Comparison of ENCODE assay signal across 8 cellular contexts in the genomic region with DNA sequence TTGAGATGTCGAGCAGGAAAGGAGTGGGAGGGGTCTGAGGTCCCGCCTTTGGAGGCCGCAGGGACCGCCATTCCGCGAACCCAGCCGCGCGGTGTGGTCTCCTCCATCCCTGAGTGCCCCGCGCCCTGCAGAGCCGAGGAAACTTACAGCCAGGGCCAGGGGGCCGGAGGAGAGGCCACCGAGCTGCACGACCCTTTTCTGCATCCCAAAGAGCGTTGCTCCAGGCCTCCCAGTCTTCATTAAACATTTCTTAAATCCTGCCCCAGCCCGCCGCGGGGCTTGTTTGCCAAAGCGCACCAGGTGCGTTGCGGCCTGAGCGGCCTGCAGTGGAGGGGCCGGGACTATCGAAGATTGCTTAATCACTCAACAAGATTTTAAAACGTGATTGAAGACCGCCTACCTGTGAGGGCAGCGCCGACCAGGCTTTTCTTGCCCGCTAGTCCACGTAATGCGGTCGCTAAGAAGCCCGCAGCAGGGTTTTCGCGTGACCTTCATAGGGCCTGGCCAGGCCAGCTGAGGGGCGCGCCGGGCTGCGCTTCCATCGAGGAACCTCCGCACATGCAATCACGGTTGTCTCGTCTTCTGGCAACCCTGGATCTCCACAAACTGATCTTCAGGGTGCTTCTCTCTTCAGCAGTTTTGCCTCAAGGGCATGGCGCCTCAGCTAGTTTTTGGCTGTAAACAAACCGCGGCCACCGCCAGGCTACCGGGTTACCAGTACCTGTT. TPM values are rescaled to one million over a fixed set of nuclear protein-coding genes. Genes with fewer than 3 reads are reported as not detected.
A peak's percentile ranks its signal among the peaks of the same experiment; 100 is the strongest.
DNase-seq lines count a peak whose midpoint lies in the region; ATAC-seq and TF ChIP-seq lines count a peak whose summit lies in the region.

No MANE protein-coding gene starts in this region.

- no peaks in the 10 kb centered on the region; the same call in 1 of the 2 replicates for H3K36me3 ChIP-seq in HAP-1 (replicated peaks)
- H3K36me3 ChIP-seq in skeletal muscle tissue (ENCODE audit: control insufficient read depth in 3 of 3, insufficient read depth in 3 of 3, low read length in 3 of 3) = no peaks in the 10 kb centered on the region

- peaks cover 17% of the 10 kb centered on the region for H3K4me1 ChIP-seq in HAP-1
- peaks cover 6 to 13% (median 6%) of the 10 kb centered on the region in 3 donors for H3K4me1 ChIP-seq in skeletal muscle tissue (ENCODE audit: control insufficient read depth in 3 of 3, insufficient read depth in 3 of 3, low read length in 3 of 3)

- H3K9me3 ChIP-seq in HAP-1 (no peaks in the 10 kb centered on the region), skeletal muscle tissue (ENCODE audit: control insufficient read depth in 3 of 3, low read length in 3 of 3) (no peaks in the 10 kb centered on the region)

- no peak for TF ChIP-seq CTCF in astrocyte of the cerebellum (IDR thresholded peaks at IDR 0.05; ENCODE audit: low read depth, low read length, missing control alignments)

- in situ Hi-C loops in HAP-1 (cut with MboI; ENCODE audit: low sequenced_read_pairs) = loop anchor here (25.0 kb wide), 1 partner anchor 550 kb away; the partner anchor contains the start of gene EDRF1
- in situ Hi-C loops in astrocyte of the cerebellum (cut with HindIII; ENCODE audit: low sequenced_read_pairs) = no loop called here

- H3K27me3 ChIP-seq in HAP-1 (ENCODE audit: low read depth) (no peaks in the 10 kb centered on the region), skeletal muscle tissue (ENCODE audit: control insufficient read depth in 3 of 3, insufficient read depth in 3 of 3, low read length in 3 of 3) (no peaks in the 10 kb centered on the region)

- no peak overlapping the region for H3K27ac ChIP-seq in skeletal muscle tissue (ENCODE audit: low read depth, low read length)

- DNase-seq in HAP-1 (ENCODE audit: low spot score in 2 of 2) (peak in 1 of 2 experiments; percentile 57), astrocyte of the cerebellum (ENCODE audit: low read depth) (no peak), islet precursor cell (peak; percentile 69), NCI-H1436 treated with DMSO at 0.1 percent for 48 hours (lab: John Stamatoyannopoulos, UW) (no peak), T1000 (lab: John Stamatoyannopoulos, UW) (no peak), GM03348 (ENCODE audit: low spot score) (no peak)

- H3K9ac ChIP-seq in skeletal muscle tissue (ENCODE audit: low read depth in 1 of 3, low read length in 3 of 3) = peak overlapping the region; percentile 67 to 89 (median 84)

- ATAC-seq in HG03571 (IDR thresholded peaks at IDR 0.05; ENCODE audit: unreplicated experiment) = no peak

- H3K4me3 ChIP-seq in HAP-1 (peak overlapping the region; percentile 53), astrocyte of the cerebellum (ENCODE audit: low read depth, low read length) (peak overlapping the region; percentile 62), skeletal muscle tissue (ENCODE audit: low read length in 3 of 3) (peak overlapping the region; percentile 68 to 77 (median 74))

RNA-seq across cellular contexts. Expression of gene CTBP2, which starts 2.0 kb away (rescaled TPM):
- 32.9 TPM for total RNA-seq in skeletal muscle tissue
